ENCODE assay signal across 1 cellular context in genomic region chr4:164384416-164384815, GRCh38.
TF ChIP-seq lines count a peak whose summit lies in the region.

No MANE protein-coding gene starts in this region.

TF ChIP-seq in SK-N-SH treated with all-trans-retinoic acid at 6 μM for 48 hours, 23 proteins besides CTCF, POLR2A, EP300 and RAD21 (continued from another document):
- TF ChIP-seq TSHZ2 (CRISPR knock-in tag; IDR thresholded peaks at IDR 0.05) (no peak), BACH2 (CRISPR knock-in tag; IDR thresholded peaks at IDR 0.05; ENCODE audit: borderline replicate concordance) (no peak), ZNF8 (CRISPR knock-in tag; IDR thresholded peaks at IDR 0.05) (no peak), GLIS3 (CRISPR knock-in tag; IDR thresholded peaks at IDR 0.05) (no peak), ZC3H10 (CRISPR knock-in tag; IDR thresholded peaks at IDR 0.05) (no peak), RARB (CRISPR knock-in tag; IDR thresholded peaks at IDR 0.05) (no peak), ZNF70 (CRISPR knock-in tag; IDR thresholded peaks at IDR 0.05) (no peak), ESRRG (CRISPR knock-in tag; IDR thresholded peaks at IDR 0.05) (no peak), ZFP30 (CRISPR knock-in tag; IDR thresholded peaks at IDR 0.05) (no peak), CSDC2 (CRISPR knock-in tag; IDR thresholded peaks at IDR 0.05) (no peak), TOX (CRISPR knock-in tag; IDR thresholded peaks at IDR 0.05; ENCODE audit: borderline replicate concordance) (no peak)
